ENCODE assay signal across 17 cellular contexts in genomic region chr7:16801579-16801978, GRCh38. TPM values are rescaled to one million over a fixed set of nuclear protein-coding genes. Genes with fewer than 3 reads are reported as not detected.
A peak's percentile ranks its signal among the peaks of the same experiment; 100 is the strongest.
DNase-seq lines count a peak whose midpoint lies in the region; ATAC-seq and TF ChIP-seq lines count a peak whose summit lies in the region.
"Had no signal": no experiment of that assay in that cellular context is flagged by ENCODE, and none has a peak within 500 bp of the region (broad histone marks: within the 10 kb centered on the region; RNA-seq: fewer than 3 reads in every experiment).

No MANE protein-coding gene starts in this region.

- CTCF ChIA-PET in PC-3 (lab: Charles Lee), result interaction anchor here (0.5 to 1.6 kb wide), 14 partner anchors 10 to 328 kb away, joined by 3 to 13 read pairs (median 4); no protein-coding TSS in a partner anchor

- no peak overlapping the region for H2AFZ ChIP-seq in PC-3 (ENCODE audit: low read length)

- H3K27me3 ChIP-seq in PC-3 (ENCODE audit: low read length), result no peaks in the 10 kb centered on the region
- H3K27me3 ChIP-seq in duodenal mucosa (ENCODE audit: control insufficient read depth in 1 of 2, insufficient read depth in 2 of 2, low read length in 2 of 2), result no peaks in the 10 kb centered on the region
- no peaks in the 10 kb centered on the region for H3K27me3 ChIP-seq in muscle layer of duodenum (ENCODE audit: low read depth, low read length)
- no peaks in the 10 kb centered on the region for H3K27me3 ChIP-seq in Peyer's patch
- no peaks in the 10 kb centered on the region for H3K27me3 ChIP-seq in effector memory CD4-positive, alpha-beta T cell (replicated peaks; ENCODE audit: control insufficient read depth, insufficient read depth, low read length, poor library complexity, severe bottlenecking)

- DNase-seq in PC-3 (no peak), Peyer's patch (no peak), hippocampal formation (lab: John Stamatoyannopoulos, UW) (no peak), NCI-H510A (lab: John Stamatoyannopoulos, UW) (no peak)
- DNase-seq in effector memory CD4-positive, alpha-beta T cell, result no peak
- DNase-seq: C1 segment of cervical spinal cord; CD8-positive, alpha-beta memory T cell; NCI-H1436 treated with DMSO at 0.1 percent for 48 hours had no signal

- peaks cover 59% of the 10 kb centered on the region for H3K4me1 ChIP-seq in PC-3 (ENCODE audit: insufficient read depth, low read length)
- peaks cover 17 to 20% of the 10 kb centered on the region in 2 donors for H3K4me1 ChIP-seq in duodenal mucosa (ENCODE audit: control insufficient read depth in 1 of 2, insufficient read depth in 2 of 2, low read length in 2 of 2)
- no peaks in the 10 kb centered on the region for H3K4me1 ChIP-seq in muscle layer of duodenum (ENCODE audit: control insufficient read depth in 1 of 2, insufficient read depth in 2 of 2, low read length in 2 of 2)
- no peaks in the 10 kb centered on the region for H3K4me1 ChIP-seq in Peyer's patch
- no peaks in the 10 kb centered on the region for H3K4me1 ChIP-seq in effector memory CD4-positive, alpha-beta T cell (ENCODE audit: control insufficient read depth, insufficient read depth, low read length, poor library complexity, severe bottlenecking)

- H4K20me1 ChIP-seq in PC-3 (ENCODE audit: low read length), result peaks cover 3% of the 10 kb centered on the region; the same call in 1 of the 2 replicates

- POLR2A ChIA-PET in PC-3 (lab: Charles Lee; ENCODE audit: unreplicated experiment), result interaction anchor here (0.5 kb wide), 1 partner anchor 117 kb away, joined by 3 read pairs; no protein-coding TSS in a partner anchor

- ATAC-seq in GM19372 (IDR thresholded peaks at IDR 0.05; ENCODE audit: low read depth, unreplicated experiment) (peak; percentile 4), PC-3 (no peak)

- H3K9me3 ChIP-seq in PC-3 (ENCODE audit: low read length), result no peaks in the 10 kb centered on the region
- H3K9me3 ChIP-seq in duodenal mucosa (ENCODE audit: control insufficient read depth in 1 of 2, low read length in 2 of 2), result no peaks in the 10 kb centered on the region
- H3K9me3 ChIP-seq in muscle layer of duodenum (ENCODE audit: control insufficient read depth in 1 of 2, low read length in 2 of 2), result no peaks in the 10 kb centered on the region
- H3K9me3 ChIP-seq in Peyer's patch, result no peaks in the 10 kb centered on the region
- no peaks in the 10 kb centered on the region for H3K9me3 ChIP-seq in effector memory CD4-positive, alpha-beta T cell (ENCODE audit: control insufficient read depth, low read length)

- no peaks in the 10 kb centered on the region for H3K9me2 ChIP-seq in PC-3 (replicated peaks; ENCODE audit: low read length)

- H3K27ac ChIP-seq in PC-3 (ENCODE audit: low read length) (peak overlapping the region; percentile 35), duodenal mucosa (ENCODE audit: low read depth, low read length) (peak overlapping the region; percentile 11), muscle layer of duodenum (ENCODE audit: low read length) (peak overlapping the region; percentile 41), Peyer's patch (peak overlapping the region in 1 of 4 donors; percentile 69)
- H3K27ac ChIP-seq in effector memory CD4-positive, alpha-beta T cell (ENCODE audit: insufficient read depth, low read length, poor library complexity, severe bottlenecking), result no peak overlapping the region
- H3K27ac ChIP-seq: HL-60, RWPE1 had no signal

- H3K9ac ChIP-seq in PC-3 (ENCODE audit: low read length) (no peak overlapping the region), duodenal mucosa (ENCODE audit: low read depth in 1 of 2, low read length in 2 of 2) (peak overlapping the region; percentile 39 to 45)

- no TSS peak for BruUV-seq in PC-3 (replicated peaks; lab: Mats Ljungman, UMichigan)

- H3F3A ChIP-seq in PC-3 (ENCODE audit: low read length, unreplicated experiment), result peaks cover 10% of the 10 kb centered on the region

- peak overlapping the region; percentile 38 for H3K4me2 ChIP-seq in PC-3 (ENCODE audit: low read length)

- H3K79me2 ChIP-seq in PC-3 (ENCODE audit: low read length), result peaks cover 22% of the 10 kb centered on the region

- no peak for TF ChIP-seq CTCF in PC-3 (conservative IDR thresholded peaks at IDR 0.05; ENCODE audit: low read depth, low read length)
- no peak for TF ChIP-seq CTCF in Peyer's patch (IDR thresholded peaks at IDR 0.05)

- peaks cover 30% of the 10 kb centered on the region; the same call in 1 of the 2 replicates for H3K36me3 ChIP-seq in PC-3 (ENCODE audit: low read depth, low read length)
- H3K36me3 ChIP-seq in duodenal mucosa (ENCODE audit: control insufficient read depth in 1 of 2, insufficient read depth in 2 of 2, low read length in 2 of 2), result peaks cover 23 to 32% of the 10 kb centered on the region in 2 donors
- H3K36me3 ChIP-seq in muscle layer of duodenum (ENCODE audit: control insufficient read depth in 1 of 2, insufficient read depth in 2 of 2, low read length in 2 of 2), result no peaks in the 10 kb centered on the region
- peaks cover 0 to 20% (median 0%) of the 10 kb centered on the region in 3 donors for H3K36me3 ChIP-seq in Peyer's patch
- no peaks in the 10 kb centered on the region for H3K36me3 ChIP-seq in effector memory CD4-positive, alpha-beta T cell (ENCODE audit: control insufficient read depth, insufficient read depth, low read length)

- H3K4me3 ChIP-seq in PC-3 (ENCODE audit: low read length) (no peak overlapping the region; the same call in 1 of the 2 replicates), duodenal mucosa (ENCODE audit: low read depth in 1 of 2, low read length in 2 of 2) (peak overlapping the region; percentile 53 to 55), muscle layer of duodenum (ENCODE audit: low read depth in 1 of 2, low read length in 2 of 2) (peak overlapping the region in 1 of 2 donors; percentile 45), Peyer's patch (peak overlapping the region in 2 of 4 donors; percentile 22 to 55)
- no peak overlapping the region for H3K4me3 ChIP-seq in effector memory CD4-positive, alpha-beta T cell (ENCODE audit: insufficient read depth, low read depth, low read length, poor library complexity, severe bottlenecking)

- intact Hi-C loops in PC-3 (cut with micrococcal nuclease), result loop anchor here (1.0 to 10.0 kb wide), 7 partner anchors 46 to 503 kb away; no protein-coding TSS in a partner anchor

- TF ChIP-seq POLR2A in Peyer's patch (IDR thresholded peaks at IDR 0.05), result no peak

RNA-seq across cellular contexts. Expression of gene AGR2, which starts 3.2 kb away (rescaled TPM):
- total RNA-seq in PC-3 (2014; rRNA removed) (72.2 and 140 TPM in 2 replicates), Peyer's patch (100 to 1,000 TPM in 3 of 4 donors, 10 to 100 TPM in 1; 49.5 to 282 (median 252) TPM)
- total RNA-seq: CD8-positive, alpha-beta memory T cell; H7; HFFc6; HT1080; LHCN-M2 had no signal

RNA-seq across cellular contexts. Expression of gene TSPAN13, which starts 48.0 kb away (rescaled TPM):
- total RNA-seq in PC-3 (2014; rRNA removed) (27.6 and 34.9 TPM in 2 replicates), Peyer's patch (10 to 100 TPM; 21.5 to 53.9 (median 33.1) TPM)

Comparison
In these comparisons a context has a peak if more than half of its experiments do, and no peak if none do; other contexts are left out.
1. H3K4me3 ChIP-seq: peak in duodenal mucosa (2 of 2); none in PC-3 (single experiment) and effector memory CD4-positive, alpha-beta T cell (single experiment).